In the genomic region with DNA sequence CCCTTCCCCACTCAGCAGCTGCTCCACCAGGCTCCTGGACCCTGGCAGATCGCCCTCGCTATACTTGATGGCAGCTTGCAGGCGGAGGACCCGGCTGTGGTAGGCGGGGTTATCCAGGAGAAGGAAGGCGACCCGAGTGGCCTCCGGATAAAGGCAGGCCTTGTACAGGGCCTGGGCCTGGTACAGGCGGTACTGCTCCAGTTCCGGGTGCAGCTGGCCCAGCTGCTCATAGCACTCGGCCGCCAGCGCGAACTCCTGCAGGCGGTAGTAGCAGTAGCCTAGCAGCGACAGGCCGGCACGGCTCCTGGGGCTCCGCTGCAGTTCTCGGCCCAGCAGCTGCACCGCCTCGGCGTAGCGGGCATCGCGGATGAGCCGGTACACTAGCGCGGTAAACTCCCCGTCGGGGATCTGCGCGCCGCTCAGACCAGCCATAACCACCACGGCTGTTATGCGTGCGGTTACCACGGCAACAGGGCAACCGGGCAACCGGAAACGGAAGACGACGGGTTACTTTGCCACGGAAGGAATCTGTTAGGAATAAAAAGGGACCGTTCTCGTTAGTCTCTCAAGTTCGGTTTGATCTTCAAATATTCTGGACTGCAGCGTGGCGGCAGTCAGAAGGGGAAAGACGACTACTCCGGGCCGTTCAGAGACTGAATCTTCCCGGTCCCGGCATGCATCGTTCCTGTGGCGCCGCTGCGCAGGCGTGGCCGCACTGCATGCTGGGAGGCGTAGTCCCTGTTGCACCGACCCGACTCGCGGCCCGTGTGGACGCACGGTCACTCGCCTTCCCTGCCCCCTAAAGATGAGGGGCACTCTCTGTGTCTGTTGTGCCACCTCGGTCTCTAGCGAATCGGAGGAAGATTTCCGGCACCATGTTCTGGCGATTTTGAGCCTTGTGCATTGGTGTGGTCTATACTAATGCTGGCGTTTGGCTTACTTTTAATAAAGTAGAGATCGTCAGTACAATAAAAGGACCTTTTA, we compare ENCODE assay signal across 8 cellular contexts.
A peak's percentile ranks its signal among the peaks of the same experiment; 100 is the strongest.
DNase-seq lines count a peak whose midpoint lies in the region; ATAC-seq and TF ChIP-seq lines count a peak whose summit lies in the region.

No MANE protein-coding gene starts in this region.

- peaks cover 10% of the 10 kb centered on the region for H3K4me1 ChIP-seq in HUES6 (ENCODE audit: control insufficient read depth, insufficient read depth, low read length)
- peaks cover 4% of the 10 kb centered on the region for H3K4me1 ChIP-seq in OCI-LY3 (ENCODE audit: low read length)
- peaks cover 9% of the 10 kb centered on the region for H3K4me1 ChIP-seq in mononuclear cell (ENCODE audit: insufficient read depth, low read length)

- H3K4me2 ChIP-seq in OCI-LY3 (ENCODE audit: low read length) = peak overlapping the region; percentile 77

- H3K9me3 ChIP-seq in HUES6 (ENCODE audit: control insufficient read depth, insufficient read depth, low read depth, low read length) (no peaks in the 10 kb centered on the region), OCI-LY3 (ENCODE audit: insufficient read depth, low read length) (no peaks in the 10 kb centered on the region), mononuclear cell (ENCODE audit: low read depth, low read length) (no peaks in the 10 kb centered on the region)

- peak; percentile 91 for DNase-seq in D341Med (ENCODE audit: low spot score)
- DNase-seq in activated T-cell treated with anti-CD3 and anti-CD28 coated beads for 4 hours = peak; percentile 85
- peak; percentile 22 for DNase-seq in epithelial cell of prostate (ENCODE audit: low read depth, low spot score)
- peak; percentile 79 to 86 for DNase-seq in stimulated activated CD8-positive, alpha-beta memory T cell treated with anti-CD3 and anti-CD28 coated beads, Interleukin-2, amount 100 ng/mL, for 48 hours (ENCODE audit: low read depth in 2 of 2)

- ATAC-seq in GM21447 (IDR thresholded peaks at IDR 0.05; ENCODE audit: unreplicated experiment) = peak; percentile 96

- H3K9ac ChIP-seq in HUES6 (ENCODE audit: low read length) (peak overlapping the region; percentile 98), OCI-LY3 (ENCODE audit: low read length) (peak overlapping the region; percentile 70)

- peak overlapping the region; percentile 96 for H3K27ac ChIP-seq in HUES6 (ENCODE audit: low read depth, low read length)
- peak overlapping the region; percentile 68 for H3K27ac ChIP-seq in OCI-LY3 (ENCODE audit: low read length)
- H3K27ac ChIP-seq in epithelial cell of prostate = peak overlapping the region; percentile 81

- H2AFZ ChIP-seq in OCI-LY3 (ENCODE audit: low read depth, low read length) = peak overlapping the region; percentile 96

- H3K36me3 ChIP-seq in HUES6 (ENCODE audit: control insufficient read depth, insufficient read depth, low read length) = no peaks in the 10 kb centered on the region
- H3K36me3 ChIP-seq in OCI-LY3 (replicated peaks; ENCODE audit: low read depth, low read length) = no peaks in the 10 kb centered on the region

- H3K27me3 ChIP-seq in HUES6 (ENCODE audit: control insufficient read depth, insufficient read depth, low read length) (no peaks in the 10 kb centered on the region), OCI-LY3 (ENCODE audit: low read depth, low read length) (no peaks in the 10 kb centered on the region), mononuclear cell (ENCODE audit: insufficient read depth, low read length) (no peaks in the 10 kb centered on the region)

- no peak for TF ChIP-seq CTCF in OCI-LY3 (IDR thresholded peaks at IDR 0.05; ENCODE audit: low read depth, low read length)

- no peaks in the 10 kb centered on the region for H3K79me2 ChIP-seq in OCI-LY3 (ENCODE audit: low read length)

- H4K20me1 ChIP-seq in OCI-LY3 (ENCODE audit: insufficient read depth, low read length) = no peaks in the 10 kb centered on the region

- H3K4me3 ChIP-seq in HUES6 (ENCODE audit: low read depth, low read length) = peak overlapping the region; percentile 92
- H3K4me3 ChIP-seq in OCI-LY3 (ENCODE audit: low read length) = peak overlapping the region; percentile 88
- H3K4me3 ChIP-seq in mononuclear cell (ENCODE audit: low read length) = peak overlapping the region; percentile 87

Comparison
In these comparisons a context has a peak if more than half of its experiments do, and no peak if none do; other contexts are left out.
1. Peak in every context shown above with its lines: DNase-seq, ATAC-seq, H3K4me3 ChIP-seq and H3K27ac ChIP-seq.
2. DNase-seq: peak in every context shown above with its lines; median percentile 91 in D341Med; 85 in activated T-cell treated with anti-CD3 and anti-CD28 coated beads for 4 hours; 82 in stimulated activated CD8-positive, alpha-beta memory T cell treated with anti-CD3 and anti-CD28 coated beads, Interleukin-2, amount 100 ng/mL, for 48 hours; 22 in epithelial cell of prostate.